In the genomic region with DNA sequence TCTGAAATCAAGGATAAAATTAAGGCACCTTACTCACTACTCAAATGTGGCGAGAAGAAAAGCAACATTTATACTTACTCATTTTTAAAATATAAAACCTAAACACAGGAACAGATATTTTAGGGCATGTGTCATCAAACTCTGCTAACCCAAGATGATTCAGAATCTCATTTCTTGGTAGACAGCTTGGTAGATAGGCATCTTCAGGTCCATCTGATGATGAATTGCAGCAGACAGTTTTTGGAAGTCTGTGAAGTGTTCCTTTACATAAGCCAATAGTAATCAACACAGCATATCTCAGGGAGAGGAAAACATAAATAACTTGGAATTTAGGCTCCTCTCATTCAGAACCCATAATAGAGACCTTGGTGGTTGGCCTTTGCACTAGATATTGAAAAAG, we compare ENCODE assay signal across 9 cellular contexts. TPM values are rescaled to one million over a fixed set of nuclear protein-coding genes. Genes with fewer than 3 reads are reported as not detected.
DNase-seq lines count a peak whose midpoint lies in the region; ATAC-seq and TF ChIP-seq lines count a peak whose summit lies in the region.
"Had no signal": no experiment of that assay in that cellular context is flagged by ENCODE, and none has a peak within 500 bp of the region (broad histone marks: within the 10 kb centered on the region; RNA-seq: fewer than 3 reads in every experiment).

No MANE protein-coding gene starts in this region.

- peak overlapping the region; percentile 98 for H3K4me3 Mint-ChIP-seq in CD4-positive, alpha-beta T cell
- H3K4me3 Mint-ChIP-seq in neural crest cell, result peak overlapping the region; percentile 56

- no peak overlapping the region for H3K4me3 ChIP-seq in PC-9
- no peak overlapping the region for H3K4me3 ChIP-seq in aorta (ENCODE audit: low read length in 2 of 2)
- no peak overlapping the region for H3K4me3 ChIP-seq in testis

- peak overlapping the region; percentile 92 for H3K27ac Mint-ChIP-seq in CD4-positive, alpha-beta T cell
- H3K27ac Mint-ChIP-seq in neural crest cell (ENCODE audit: unreplicated experiment), result no peak overlapping the region

- no peaks in the 10 kb centered on the region for H3K36me3 ChIP-seq in PC-9 (ENCODE audit: low read depth)
- no peaks in the 10 kb centered on the region for H3K36me3 ChIP-seq in aorta (ENCODE audit: control insufficient read depth in 1 of 2, insufficient read depth in 2 of 2, low read length in 1 of 2)
- H3K36me3 ChIP-seq in testis (ENCODE audit: low read depth, missing control alignments), result no peaks in the 10 kb centered on the region

- no peaks in the 10 kb centered on the region for H3K27me3 ChIP-seq in CD4-positive, alpha-beta T cell (ENCODE audit: control insufficient read depth, insufficient read depth, low read length)
- H3K27me3 ChIP-seq in PC-9 (ENCODE audit: insufficient read depth, low read depth) (no peaks in the 10 kb centered on the region), aorta (ENCODE audit: control insufficient read depth in 1 of 2, insufficient read depth in 2 of 2, low read length in 1 of 2) (no peaks in the 10 kb centered on the region), testis (no peaks in the 10 kb centered on the region)

- peaks cover 8% of the 10 kb centered on the region; the same call in 1 of the 2 replicates for H4K20me1 ChIP-seq in PC-9 (ENCODE audit: insufficient read depth)

- H3K27me3 Mint-ChIP-seq in CD4-positive, alpha-beta T cell, result no peaks in the 10 kb centered on the region
- H3K27me3 Mint-ChIP-seq in neural crest cell (ENCODE audit: low read depth), result peaks cover 4% of the 10 kb centered on the region

- intact Hi-C loops in CD4-positive, alpha-beta T cell (cut with DNase I, micrococcal nuclease), result loop anchor here in 1 of 2 experiments (5.0 to 10.0 kb wide), 4 partner anchors 127 to 620 kb away; partner anchors contain the start of gene SLC37A3
- intact Hi-C loops in PC-9 (cut with micrococcal nuclease; ENCODE audit: unreplicated experiment), result loop anchor here (10.0 kb wide), 2 partner anchors 400 to 550 kb away; partner anchors contain the start of gene KDM7A
- intact Hi-C loops in aorta (cut with DNase I), result loop anchor here in 1 of 2 donors (2.0 kb wide), 2 partner anchors 38 to 128 kb away; no protein-coding TSS in a partner anchor
- intact Hi-C loops in testis (cut with DNase I; ENCODE audit: low total_unique reads), result loop anchor here (10.0 kb wide), 2 partner anchors 130 to 230 kb away; no protein-coding TSS in a partner anchor

- peaks cover 34% of the 10 kb centered on the region for H3K36me3 Mint-ChIP-seq in CD4-positive, alpha-beta T cell (ENCODE audit: low read depth)
- no peaks in the 10 kb centered on the region for H3K36me3 Mint-ChIP-seq in neural crest cell (ENCODE audit: low read depth)

- H2AFZ ChIP-seq in PC-9, result no peak overlapping the region

- H3K27ac ChIP-seq in CD4-positive, alpha-beta T cell (ENCODE audit: low read depth, low read length), result no peak overlapping the region
- peak overlapping the region; percentile 30; the same call in 1 of the 2 replicates for H3K27ac ChIP-seq in PC-9
- H3K27ac ChIP-seq in aorta (ENCODE audit: low read depth in 1 of 2, low read length in 2 of 2), result no peak overlapping the region
- H3K27ac ChIP-seq in caudate nucleus (ENCODE audit: low read depth, low read length), result no peak overlapping the region
- H3K27ac ChIP-seq in testis, result no peak overlapping the region

- peaks cover 45% of the 10 kb centered on the region for H3F3A ChIP-seq in PC-9 (ENCODE audit: insufficient read depth, low read depth)

- peaks cover 81% of the 10 kb centered on the region for H3K4me1 Mint-ChIP-seq in CD4-positive, alpha-beta T cell (ENCODE audit: low read depth)
- peaks cover 61% of the 10 kb centered on the region for H3K4me1 Mint-ChIP-seq in neural crest cell

- POLR2A ChIA-PET in CD4-positive, alpha-beta T cell (lab: Charles Lee), result no interaction called here
- POLR2A ChIA-PET in PC-9 (lab: Charles Lee; ENCODE audit: unreplicated experiment), result no interaction called here

- no TSS peak for BruUV-seq in PC-9 (replicated peaks; lab: Mats Ljungman, UMichigan)

- H3K9me2 ChIP-seq in PC-9 (ENCODE audit: insufficient read depth), result no peaks in the 10 kb centered on the region

- DNase-seq in CD4-positive, alpha-beta T cell, result no peak
- DNase-seq in PC-9, result peak in 1 of 2 experiments; percentile 66
- DNase-seq in dermis blood vessel endothelial cell, result peak; percentile 14
- DNase-seq in neural crest cell (ENCODE audit: low read depth, low spot score), result no peak
- no peak for DNase-seq in aorta
- DNase-seq in caudate nucleus (lab: John Stamatoyannopoulos, UW), result no peak
- no peak for DNase-seq in testis
- no peak for DNase-seq in NCI-H2029 treated with DMSO at 0.1 percent for 48 hours (lab: John Stamatoyannopoulos, UW)
- DNase-seq: occipital lobe had no signal

- H3K4me1 ChIP-seq in PC-9 (replicated peaks; ENCODE audit: insufficient read depth) (peaks cover 74% of the 10 kb centered on the region), aorta (ENCODE audit: control insufficient read depth in 1 of 2, insufficient read depth in 2 of 2, low read length in 2 of 2) (peaks cover 0 to 5% of the 10 kb centered on the region in 2 donors), testis (peaks cover 11% of the 10 kb centered on the region)

- TF ChIP-seq POLR2A in testis (IDR thresholded peaks at IDR 0.05), result no peak

- no peak for TF ChIP-seq CTCF in CD4-positive, alpha-beta T cell (IDR thresholded peaks at IDR 0.05)
- no peak for TF ChIP-seq CTCF in PC-9 (conservative IDR thresholded peaks at IDR 0.05)
- no peak for TF ChIP-seq CTCF in neural crest cell (conservative IDR thresholded peaks at IDR 0.05)
- no peak for TF ChIP-seq CTCF in testis (IDR thresholded peaks at IDR 0.05)

- no peaks in the 10 kb centered on the region for H3K9me3 Mint-ChIP-seq in CD4-positive, alpha-beta T cell
- no peaks in the 10 kb centered on the region for H3K9me3 Mint-ChIP-seq in neural crest cell

- peaks cover 63% of the 10 kb centered on the region for H3K79me2 ChIP-seq in PC-9 (ENCODE audit: low read depth)

- H3K9me3 ChIP-seq in CD4-positive, alpha-beta T cell (ENCODE audit: control insufficient read depth, low read length), result no peaks in the 10 kb centered on the region
- H3K9me3 ChIP-seq in PC-9 (ENCODE audit: insufficient read depth, low read depth), result no peaks in the 10 kb centered on the region
- H3K9me3 ChIP-seq in aorta (ENCODE audit: control insufficient read depth, low read length), result no peaks in the 10 kb centered on the region
- no peaks in the 10 kb centered on the region for H3K9me3 ChIP-seq in testis

- ATAC-seq in CD4-positive, alpha-beta T cell (ENCODE audit: poor library complexity), result no peak
- ATAC-seq in aorta (ENCODE audit: low FRiP score), result no peak

- peak overlapping the region; percentile 98 for H3K4me2 ChIP-seq in PC-9

- WGBS in aorta, 2 donors, result 17% methylated on average over 1 of the region's 1 CpG
- WGBS in testis, 2 donors, result 88 to 93% methylated on average over 1 of the region's 1 CpG

- CTCF ChIA-PET in CD4-positive, alpha-beta T cell (lab: Charles Lee), result no interaction called here
- CTCF ChIA-PET in PC-9 (lab: Charles Lee), result no interaction called here

RNA-seq across cellular contexts. Expression of gene HIPK2, which starts 3.4 kb away (rescaled TPM):
- 10 to 100 TPM; 36.5 to 37.0 TPM for total RNA-seq in CD4-positive, alpha-beta T cell
- 23.9 and 35.2 TPM in 2 replicates for total RNA-seq in PC-9 (2021)
- 11.6 and 26.7 TPM in 2 replicates for total RNA-seq in dermis blood vessel endothelial cell
- 61.5 and 67.3 TPM in 2 replicates for total RNA-seq in neural crest cell
- total RNA-seq in aorta, result 100 to 1,000 TPM in 1 of 2 donors, 10 to 100 TPM in 1; 35.3 to 108 TPM
- polyA plus RNA-seq in aorta, result 10 to 100 TPM in 1 of 2 donors, 1 to 10 TPM in 1; 9.4 to 12.5 TPM
- 10 to 100 TPM; 17.8 to 22.4 TPM for total RNA-seq in testis
- polyA plus RNA-seq in testis (ENCODE audit: insufficient read depth, low read depth, low replicate concordance), result 6.3 TPM

RNA-seq across cellular contexts. Expression of gene TBXAS1, which starts 54.7 kb away (rescaled TPM):
- total RNA-seq in CD4-positive, alpha-beta T cell, result 1 to 10 TPM; 5.5 to 6.0 TPM
- total RNA-seq in PC-9 (2021) (0.58 and 2.2 TPM in 2 replicates), dermis blood vessel endothelial cell (0.17 and 2.0 TPM in 2 replicates), neural crest cell (4.1 and 5.7 TPM in 2 replicates), aorta (10 to 100 TPM; 22.1 to 24.5 TPM), testis (1 to 10 TPM; 5.2 to 5.7 TPM)
- polyA plus RNA-seq in aorta (10 to 100 TPM in 1 of 2 donors, 1 to 10 TPM in 1; 5.5 to 11.6 TPM), testis (ENCODE audit: insufficient read depth, low read depth, low replicate concordance) (4.9 TPM)
